Comparison of ENCODE assay signal across 1 cellular context in genomic region chr7:28520074-28521015, GRCh38.
TF ChIP-seq lines count a peak whose summit lies in the region.

No MANE protein-coding gene starts in this region.

TF ChIP-seq in SK-N-SH, 30 proteins besides CTCF, POLR2A, EP300 and RAD21 (continued from another document):
- TF ChIP-seq IRF3 (IDR thresholded peaks at IDR 0.05; ENCODE audit: low read depth, low read length) = no peak
- no peak for TF ChIP-seq SMC3 (IDR thresholded peaks at IDR 0.05; ENCODE audit: low read depth, low read length)
- TF ChIP-seq TCF12 (IDR thresholded peaks at IDR 0.05) = no peak; the same call in 1 of the 2 replicates
- TF ChIP-seq, protein P1, sequence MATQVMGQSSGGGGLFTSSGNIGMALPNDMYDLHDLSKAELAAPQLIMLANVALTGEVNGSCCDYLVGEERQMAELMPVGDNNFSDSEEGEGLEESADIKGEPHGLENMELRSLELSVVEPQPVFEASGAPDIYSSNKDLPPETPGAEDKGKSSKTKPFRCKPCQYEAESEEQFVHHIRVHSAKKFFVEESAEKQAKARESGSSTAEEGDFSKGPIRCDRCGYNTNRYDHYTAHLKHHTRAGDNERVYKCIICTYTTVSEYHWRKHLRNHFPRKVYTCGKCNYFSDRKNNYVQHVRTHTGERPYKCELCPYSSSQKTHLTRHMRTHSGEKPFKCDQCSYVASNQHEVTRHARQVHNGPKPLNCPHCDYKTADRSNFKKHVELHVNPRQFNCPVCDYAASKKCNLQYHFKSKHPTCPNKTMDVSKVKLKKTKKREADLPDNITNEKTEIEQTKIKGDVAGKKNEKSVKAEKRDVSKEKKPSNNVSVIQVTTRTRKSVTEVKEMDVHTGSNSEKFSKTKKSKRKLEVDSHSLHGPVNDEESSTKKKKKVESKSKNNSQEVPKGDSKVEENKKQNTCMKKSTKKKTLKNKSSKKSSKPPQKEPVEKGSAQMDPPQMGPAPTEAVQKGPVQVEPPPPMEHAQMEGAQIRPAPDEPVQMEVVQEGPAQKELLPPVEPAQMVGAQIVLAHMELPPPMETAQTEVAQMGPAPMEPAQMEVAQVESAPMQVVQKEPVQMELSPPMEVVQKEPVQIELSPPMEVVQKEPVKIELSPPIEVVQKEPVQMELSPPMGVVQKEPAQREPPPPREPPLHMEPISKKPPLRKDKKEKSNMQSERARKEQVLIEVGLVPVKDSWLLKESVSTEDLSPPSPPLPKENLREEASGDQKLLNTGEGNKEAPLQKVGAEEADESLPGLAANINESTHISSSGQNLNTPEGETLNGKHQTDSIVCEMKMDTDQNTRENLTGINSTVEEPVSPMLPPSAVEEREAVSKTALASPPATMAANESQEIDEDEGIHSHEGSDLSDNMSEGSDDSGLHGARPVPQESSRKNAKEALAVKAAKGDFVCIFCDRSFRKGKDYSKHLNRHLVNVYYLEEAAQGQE (IDR thresholded peaks at IDR 0.05; ENCODE audit: low read depth, low read length) = no peak
- TF ChIP-seq MEF2A (IDR thresholded peaks at IDR 0.05; ENCODE audit: borderline replicate concordance, low read depth) = no peak
- no peak for TF ChIP-seq PBX3 (IDR thresholded peaks at IDR 0.05)
- TF ChIP-seq JUND (IDR thresholded peaks at IDR 0.05) = no peak
- no peak for TF ChIP-seq FOXM1 (IDR thresholded peaks at IDR 0.05; ENCODE audit: low read depth)
- TF ChIP-seq RFX5 (IDR thresholded peaks at IDR 0.05; ENCODE audit: low read length) = no peak
- no peak for TF ChIP-seq MAX (IDR thresholded peaks at IDR 0.05; ENCODE audit: low read depth)
- peak; percentile 64; the same call in 1 of the 2 replicates for TF ChIP-seq RCOR1 (IDR thresholded peaks at IDR 0.05; ENCODE audit: low read length)
- peak; percentile 43; the same call in 1 of the 2 replicates for TF ChIP-seq GATA2 (CRISPR knock-in tag; IDR thresholded peaks at IDR 0.05)
